ENCODE assay signal across 1 cellular context in genomic region chr1:77639056-77639455, GRCh38.
TF ChIP-seq lines count a peak whose summit lies in the region.

No MANE protein-coding gene starts in this region.

TF ChIP-seq in SK-N-SH, 30 proteins besides CTCF, POLR2A, EP300 and RAD21 (continued from another document):
- TF ChIP-seq PBX3 (IDR thresholded peaks at IDR 0.05), result no peak
